Comparison of ENCODE assay signal across 15 cellular contexts in the genomic region with DNA sequence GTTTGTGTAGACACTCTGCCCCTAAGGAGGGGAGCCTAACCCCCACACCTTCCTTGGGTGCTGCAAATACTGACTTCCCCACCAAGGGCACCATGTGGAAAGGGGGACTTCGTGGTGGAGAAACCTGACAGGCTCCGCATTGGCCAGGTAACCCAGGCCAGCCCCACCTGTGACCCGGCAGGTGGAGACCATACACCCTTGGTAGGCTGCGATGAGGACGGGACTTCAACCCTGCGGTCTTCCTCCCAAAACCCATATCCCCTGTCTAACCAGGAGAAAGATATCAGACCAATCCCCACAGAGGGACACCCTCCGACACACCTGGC. TPM values are rescaled to one million over a fixed set of nuclear protein-coding genes. Genes with fewer than 3 reads are reported as not detected.
A peak's percentile ranks its signal among the peaks of the same experiment; 100 is the strongest.
DNase-seq lines count a peak whose midpoint lies in the region; ATAC-seq, FAIRE-seq and TF ChIP-seq lines count a peak whose summit lies in the region.
"Had no signal": no experiment of that assay in that cellular context is flagged by ENCODE, and none has a peak within 500 bp of the region (broad histone marks: within the 10 kb centered on the region; RNA-seq: fewer than 3 reads in every experiment).

No MANE protein-coding gene starts in this region.

- in situ Hi-C loops in HepG2 (cut with HindIII; ENCODE audit: extremely low pct_ligation_motif_present, low pct_unique_long_range_greater_than_20kb): no loop called here

- TF ChIP-seq EP300 in HepG2 (IDR thresholded peaks at IDR 0.05; ENCODE audit: low read depth in 2 of 2, low read length in 2 of 2) (no peak), HepG2 (CRISPR knock-in tag; IDR thresholded peaks at IDR 0.05; ENCODE audit: borderline replicate concordance) (no peak)

- ATAC-seq in HepG2: no peak
- no peak for ATAC-seq in right lobe of liver
- ATAC-seq in psoas muscle: no peak
- ATAC-seq in HG02970 (IDR thresholded peaks at IDR 0.05; ENCODE audit: low FRiP score, unreplicated experiment): no peak
- ATAC-seq: foreskin keratinocyte; stimulated activated naive CD8-positive, alpha-beta T cell treated with anti-CD3 and anti-CD28 coated beads, Interleukin-15, Interleukin-2, amounts not matched to agents 100 U/mL and 50 U/mL, for 24 hours had no signal

- no peak for DNase-seq in HepG2 (ENCODE audit: low spot score)
- no peak for DNase-seq in right lobe of liver
- DNase-seq in epithelial cell of prostate (ENCODE audit: low read depth, low spot score): no peak
- DNase-seq in psoas muscle: no peak
- DNase-seq in NCI-H226: no peak
- no peak for DNase-seq in D341Med (ENCODE audit: low spot score)
- no peak for DNase-seq in cerebellar cortex (ENCODE audit: low spot score)
- DNase-seq: activated gamma-delta T cell treated with Interleukin-2 at 50 U/mL for 16 hours; effector CD4-positive, alpha-beta T cell; H9; immature natural killer cell; stimulated activated naive CD8-positive, alpha-beta T cell treated with anti-CD3 and anti-CD28 coated beads, Interleukin-15, Interleukin-2, amounts not matched to agents 100 U/mL and 50 U/mL, for 24 hours had no signal

- H3K9ac ChIP-seq in HepG2 (ENCODE audit: insufficient read depth, low read depth, low read length): peak overlapping the region; percentile 18; the same call in 1 of the 2 replicates

- intact Hi-C loops in HepG2 (cut with micrococcal nuclease; ENCODE audit: unreplicated experiment): no loop called here
- intact Hi-C loops in right lobe of liver (cut with DNase I): no loop called here
- intact Hi-C loops in psoas muscle (cut with DNase I): loop anchor here in 1 of 2 donors (2.0 kb wide), 1 partner anchor 16 kb away; the partner anchor contains the start of gene CSNK1D

- no peak for FAIRE-seq in HepG2 (lab: Jason Lieb, UNC)

- peak overlapping the region; percentile 35 for H3K4me2 ChIP-seq in HepG2 (ENCODE audit: low read depth, low read length)

- no peaks in the 10 kb centered on the region for H3K9me3 ChIP-seq in HepG2 (ENCODE audit: low read length)
- H3K9me3 ChIP-seq in right lobe of liver: no peaks in the 10 kb centered on the region
- no peaks in the 10 kb centered on the region for H3K9me3 ChIP-seq in psoas muscle
- H3K9me3 ChIP-seq: mucosa of descending colon had no signal

- H3K36me3 ChIP-seq in HepG2 (replicated peaks in 1 of 2; ENCODE audit: control insufficient read depth in 1 of 2, insufficient read depth in 2 of 2, low read length in 2 of 2) (no peaks in the 10 kb centered on the region), right lobe of liver (no peaks in the 10 kb centered on the region), psoas muscle (ENCODE audit: insufficient read depth in 1 of 2, low read depth in 1 of 2) (no peaks in the 10 kb centered on the region)

- H3K4me1 ChIP-seq in HepG2 (ENCODE audit: insufficient read depth, low read length): peaks cover 67% of the 10 kb centered on the region
- H3K4me1 ChIP-seq in right lobe of liver: peaks cover 0 to 6% (median 2%) of the 10 kb centered on the region in 4 donors
- H3K4me1 ChIP-seq in psoas muscle: peaks cover 20% of the 10 kb centered on the region

- BruUV-seq in HepG2 (replicated peaks; lab: Mats Ljungman, UMichigan): TSS peak; percentile 74

- TF ChIP-seq CTCF in HepG2 (CRISPR knock-in tag; IDR thresholded peaks at IDR 0.05) (no peak), right lobe of liver (IDR thresholded peaks at IDR 0.05) (no peak), psoas muscle (IDR thresholded peaks at IDR 0.05) (no peak)

- 76% methylated on average over 7 of the region's 7 CpGs for WGBS in HepG2 (ENCODE audit: low lambda C conversion rate)
- no CpG with 5 or more reads among the region's 7 CpGs for WGBS in right lobe of liver (ENCODE audit: insufficient coverage, low coverage, low lambda C conversion rate, missing lambda C conversion rate)
- 86 to 93% (median 89%) methylated on average over 7 of the region's 7 CpGs for WGBS in psoas muscle, 3 donors

- H3K4me3 ChIP-seq in HepG2 (replicated peaks in 1 of 3; ENCODE audit: insufficient read depth in 1 of 3, low read depth in 2 of 3, low read length in 3 of 3) (no peak overlapping the region), right lobe of liver (no peak overlapping the region), psoas muscle (no peak overlapping the region)
- H3K4me3 ChIP-seq: mucosa of descending colon had no signal

- peak overlapping the region; percentile 49 for H3K27ac ChIP-seq in HepG2 (ENCODE audit: extremely low read length, insufficient read depth, low read length)
- no peak overlapping the region for H3K27ac ChIP-seq in right lobe of liver
- peak overlapping the region; percentile 100 for H3K27ac ChIP-seq in epithelial cell of prostate
- H3K27ac ChIP-seq in psoas muscle: peak overlapping the region; percentile 58

- no peaks in the 10 kb centered on the region for H4K20me1 ChIP-seq in HepG2 (ENCODE audit: insufficient read depth, low read length)

- POLR2A ChIA-PET in HepG2 (lab: Yijun Ruan, JAX): interaction anchor here (0.7 to 2.9 kb wide), 4 partner anchors 9 to 21 kb away, joined by 3 to 23 read pairs (median 9); partner anchors contain the start of gene CSNK1D

- H2AFZ ChIP-seq in HepG2 (ENCODE audit: low read length): no peak overlapping the region

- H3K79me2 ChIP-seq in HepG2 (ENCODE audit: insufficient read depth, low read length): peaks cover 5% of the 10 kb centered on the region

- TF ChIP-seq POLR2A in HepG2 (IDR thresholded peaks at IDR 0.05; ENCODE audit: insufficient read depth in 1 of 2, low read depth in 2 of 2, low read length in 2 of 2): no peak
- no peak for TF ChIP-seq POLR2A in right lobe of liver (IDR thresholded peaks at IDR 0.05)

- TF ChIP-seq RAD21 in HepG2 (CRISPR knock-in tag; IDR thresholded peaks at IDR 0.05): no peak

- CTCF ChIA-PET in HepG2 (lab: Yijun Ruan, JAX; ENCODE audit: low intra/inter-chr PET ratio, low total read pairs): no interaction called here

- H3K27me3 ChIP-seq in HepG2 (ENCODE audit: control insufficient read depth in 1 of 2, insufficient read depth in 2 of 2, low read length in 2 of 2) (peaks cover 0 to 3% of the 10 kb centered on the region in 2 experiments; a peak in 3 of 5 replicates), right lobe of liver (no peaks in the 10 kb centered on the region), psoas muscle (ENCODE audit: insufficient read depth in 3 of 3, low read length in 2 of 3) (no peaks in the 10 kb centered on the region)
- H3K27me3 ChIP-seq: foreskin keratinocyte had no signal

RNA-seq across cellular contexts. Expression of gene CSNK1D, which starts 15.1 kb away (rescaled TPM):
- total RNA-seq in HepG2 (2016; rRNA removed; fragmentation: Illumina TruSeq; extraction: Trizol) (28.4 and 31.5 TPM in 2 replicates), right lobe of liver (10 to 100 TPM; 32.7 to 73.0 (median 45.9) TPM), psoas muscle (100 to 1,000 TPM in 3 of 4 donors, 10 to 100 TPM in 1; 73.5 to 139 (median 116) TPM)
- total RNA-seq in HepG2 (2016; cell fraction: cytosol; rRNA removed; fragmentation: Illumina TruSeq; extraction: Trizol; ENCODE audit: low read depth): 19.2 and 20.4 TPM in 2 replicates
- 23.0 and 34.1 TPM in 2 replicates for total RNA-seq in HepG2 (2016; cell fraction: insoluble cytoplasmic fraction; rRNA removed; fragmentation: Illumina TruSeq; extraction: Trizol)
- 24.3 and 26.6 TPM in 2 replicates for total RNA-seq in HepG2 (2016; cell fraction: membrane; rRNA removed; fragmentation: Illumina TruSeq; extraction: Trizol)
- total RNA-seq in HepG2 (2016; cell fraction: nucleus; rRNA removed; fragmentation: Illumina TruSeq; extraction: Trizol): 42.8 and 45.6 TPM in 2 replicates
- polyA plus RNA-seq in HepG2 (2011; rRNA removed) (128 and 148 TPM in 2 replicates), psoas muscle (100 to 1,000 TPM in 1 of 3 donors, 10 to 100 TPM in 2; 74.3 to 124 (median 92.7) TPM)
- polyA plus RNA-seq in HepG2 (2011; cell fraction: cytosol; rRNA removed): 81.5 and 90.2 TPM in 2 replicates
- polyA plus RNA-seq in HepG2 (2011; cell fraction: nucleus; rRNA removed): 1,010 and 1,066 TPM in 2 replicates
- 164 and 234 TPM in 2 replicates for polyA plus RNA-seq in HepG2 (2012)
- polyA plus RNA-seq in HepG2 (2016; cell fraction: cytosol; fragmentation: Illumina TruSeq; extraction: Trizol; ENCODE audit: low read depth): 19.6 and 21.8 TPM in 2 replicates
- polyA plus RNA-seq in HepG2 (2016; cell fraction: insoluble cytoplasmic fraction; fragmentation: Illumina TruSeq; extraction: Trizol; ENCODE audit: low read depth): 71.8 and 89.7 TPM in 2 replicates
- polyA plus RNA-seq in HepG2 (2016; cell fraction: membrane; fragmentation: Illumina TruSeq; extraction: Trizol; ENCODE audit: low read depth): 40.8 and 42.7 TPM in 2 replicates
- polyA plus RNA-seq in HepG2 (2016; cell fraction: nucleus; fragmentation: Illumina TruSeq; extraction: Trizol; ENCODE audit: insufficient read depth, low read depth): 316 and 342 TPM in 2 replicates
- 78.0 and 103 TPM in 2 replicates for polyA minus RNA-seq in HepG2 (2011; rRNA and poly(A)+ RNA removed; ENCODE audit: low replicate concordance)
- polyA minus RNA-seq in HepG2 (2011; cell fraction: cytosol; rRNA and poly(A)+ RNA removed): 51.7 and 60.9 TPM in 2 replicates
- polyA minus RNA-seq in HepG2 (2011; cell fraction: nucleus; rRNA and poly(A)+ RNA removed): 117 and 118 TPM in 2 replicates

RNA-seq across cellular contexts. Expression of gene CD7, which starts 28.8 kb away (rescaled TPM):
- 29.7 and 67.6 TPM in 2 replicates for total RNA-seq in HepG2 (2016; rRNA removed; fragmentation: Illumina TruSeq; extraction: Trizol)
- 23.3 and 25.5 TPM in 2 replicates for total RNA-seq in HepG2 (2016; cell fraction: cytosol; rRNA removed; fragmentation: Illumina TruSeq; extraction: Trizol; ENCODE audit: low read depth)
- 24.7 and 74.3 TPM in 2 replicates for total RNA-seq in HepG2 (2016; cell fraction: insoluble cytoplasmic fraction; rRNA removed; fragmentation: Illumina TruSeq; extraction: Trizol)
- total RNA-seq in HepG2 (2016; cell fraction: membrane; rRNA removed; fragmentation: Illumina TruSeq; extraction: Trizol): 36.8 and 47.2 TPM in 2 replicates
- total RNA-seq in HepG2 (2016; cell fraction: nucleus; rRNA removed; fragmentation: Illumina TruSeq; extraction: Trizol): 53.2 and 64.7 TPM in 2 replicates
- 72.7 and 76.4 TPM in 2 replicates for polyA plus RNA-seq in HepG2 (2011; rRNA removed)
- polyA plus RNA-seq in HepG2 (2011; cell fraction: cytosol; rRNA removed): 34.4 and 89.4 TPM in 2 replicates
- polyA plus RNA-seq in HepG2 (2011; cell fraction: nucleus; rRNA removed): 127 and 155 TPM in 2 replicates
- 46.2 and 62.8 TPM in 2 replicates for polyA plus RNA-seq in HepG2 (2012)
- 56.5 and 63.8 TPM in 2 replicates for polyA plus RNA-seq in HepG2 (2016; cell fraction: cytosol; fragmentation: Illumina TruSeq; extraction: Trizol; ENCODE audit: low read depth)
- 56.7 and 68.4 TPM in 2 replicates for polyA plus RNA-seq in HepG2 (2016; cell fraction: insoluble cytoplasmic fraction; fragmentation: Illumina TruSeq; extraction: Trizol; ENCODE audit: low read depth)
- 78.3 and 78.6 TPM in 2 replicates for polyA plus RNA-seq in HepG2 (2016; cell fraction: membrane; fragmentation: Illumina TruSeq; extraction: Trizol; ENCODE audit: low read depth)
- polyA plus RNA-seq in HepG2 (2016; cell fraction: nucleus; fragmentation: Illumina TruSeq; extraction: Trizol; ENCODE audit: insufficient read depth, low read depth): 226 and 244 TPM in 2 replicates
- 43.3 TPM in 1 of 2 replicates, not detected in the other for polyA minus RNA-seq in HepG2 (2011; rRNA and poly(A)+ RNA removed; ENCODE audit: low replicate concordance)
- polyA minus RNA-seq in HepG2 (2011; cell fraction: cytosol; rRNA and poly(A)+ RNA removed): 31.0 and 32.1 TPM in 2 replicates
- polyA minus RNA-seq in HepG2 (2011; cell fraction: nucleus; rRNA and poly(A)+ RNA removed): 7.9 and 8.8 TPM in 2 replicates
- 1 to 10 TPM in 4 of 6 experiments, under 1 TPM in 2; 0.31 to 3.2 (median 1.3) TPM for total RNA-seq in right lobe of liver
- total RNA-seq in psoas muscle: under 1 TPM in 3 of 4 donors, not detected in 1; 0.18 to 0.81 (median 0.71) TPM
- under 1 TPM; 0.13 to 0.19 (median 0.16) TPM for polyA plus RNA-seq in psoas muscle
- total RNA-seq: foreskin keratinocyte had no signal
- polyA plus RNA-seq: foreskin keratinocyte had no signal

RNA-seq across cellular contexts. Expression of gene SECTM1, which starts 45.0 kb away (rescaled TPM):
- total RNA-seq in HepG2 (2016; rRNA removed; fragmentation: Illumina TruSeq; extraction: Trizol) (2.4 and 5.3 TPM in 2 replicates), right lobe of liver (1 to 10 TPM; 3.9 to 7.4 (median 5.8) TPM), psoas muscle (1 to 10 TPM; 1.2 to 2.3 (median 1.7) TPM)
- total RNA-seq in HepG2 (2016; cell fraction: cytosol; rRNA removed; fragmentation: Illumina TruSeq; extraction: Trizol; ENCODE audit: low read depth): 3.3 TPM in 2 replicates
- 3.0 and 5.5 TPM in 2 replicates for total RNA-seq in HepG2 (2016; cell fraction: insoluble cytoplasmic fraction; rRNA removed; fragmentation: Illumina TruSeq; extraction: Trizol)
- 3.8 and 5.6 TPM in 2 replicates for total RNA-seq in HepG2 (2016; cell fraction: membrane; rRNA removed; fragmentation: Illumina TruSeq; extraction: Trizol)
- total RNA-seq in HepG2 (2016; cell fraction: nucleus; rRNA removed; fragmentation: Illumina TruSeq; extraction: Trizol): 6.9 and 7.3 TPM in 2 replicates
- polyA plus RNA-seq in HepG2 (2011; rRNA removed) (3.5 and 4.2 TPM in 2 replicates), psoas muscle (1 to 10 TPM in 2 of 3 donors, under 1 TPM in 1; 0.70 to 1.2 (median 1.0) TPM)
- polyA plus RNA-seq in HepG2 (2011; cell fraction: cytosol; rRNA removed): 2.7 and 4.2 TPM in 2 replicates
- polyA plus RNA-seq in HepG2 (2011; cell fraction: nucleus; rRNA removed): 6.7 and 7.1 TPM in 2 replicates
- 5.0 and 7.2 TPM in 2 replicates for polyA plus RNA-seq in HepG2 (2012)
- polyA plus RNA-seq in HepG2 (2016; cell fraction: cytosol; fragmentation: Illumina TruSeq; extraction: Trizol; ENCODE audit: low read depth): 2.6 and 3.4 TPM in 2 replicates
- polyA plus RNA-seq in HepG2 (2016; cell fraction: insoluble cytoplasmic fraction; fragmentation: Illumina TruSeq; extraction: Trizol; ENCODE audit: low read depth): 4.0 and 4.2 TPM in 2 replicates
- polyA plus RNA-seq in HepG2 (2016; cell fraction: membrane; fragmentation: Illumina TruSeq; extraction: Trizol; ENCODE audit: low read depth): 4.3 and 4.7 TPM in 2 replicates
- 5.1 and 5.5 TPM in 2 replicates for polyA plus RNA-seq in HepG2 (2016; cell fraction: nucleus; fragmentation: Illumina TruSeq; extraction: Trizol; ENCODE audit: insufficient read depth, low read depth)
- 8.8 and 15.0 TPM in 2 replicates for polyA minus RNA-seq in HepG2 (2011; rRNA and poly(A)+ RNA removed; ENCODE audit: low replicate concordance)
- polyA minus RNA-seq in HepG2 (2011; cell fraction: cytosol; rRNA and poly(A)+ RNA removed): 1.9 and 2.6 TPM in 2 replicates
- 5.0 and 7.3 TPM in 2 replicates for polyA minus RNA-seq in HepG2 (2011; cell fraction: nucleus; rRNA and poly(A)+ RNA removed)

RNA-seq across cellular contexts. Expression of gene SLC16A3, which starts 59.7 kb away (rescaled TPM):
- total RNA-seq in HepG2 (2016; rRNA removed; fragmentation: Illumina TruSeq; extraction: Trizol): 99.9 and 242 TPM in 2 replicates
- 51.0 and 61.4 TPM in 2 replicates for total RNA-seq in HepG2 (2016; cell fraction: cytosol; rRNA removed; fragmentation: Illumina TruSeq; extraction: Trizol; ENCODE audit: low read depth)
- total RNA-seq in HepG2 (2016; cell fraction: insoluble cytoplasmic fraction; rRNA removed; fragmentation: Illumina TruSeq; extraction: Trizol): 83.6 and 248 TPM in 2 replicates
- total RNA-seq in HepG2 (2016; cell fraction: membrane; rRNA removed; fragmentation: Illumina TruSeq; extraction: Trizol): 88.3 and 97.4 TPM in 2 replicates
- 164 and 200 TPM in 2 replicates for total RNA-seq in HepG2 (2016; cell fraction: nucleus; rRNA removed; fragmentation: Illumina TruSeq; extraction: Trizol)
- polyA plus RNA-seq in HepG2 (2011; rRNA removed): 349 and 598 TPM in 2 replicates
- 384 and 554 TPM in 2 replicates for polyA plus RNA-seq in HepG2 (2011; cell fraction: cytosol; rRNA removed)
- 293 and 327 TPM in 2 replicates for polyA plus RNA-seq in HepG2 (2011; cell fraction: nucleus; rRNA removed)
- polyA plus RNA-seq in HepG2 (2012): 348 and 404 TPM in 2 replicates
- polyA plus RNA-seq in HepG2 (2016; cell fraction: cytosol; fragmentation: Illumina TruSeq; extraction: Trizol; ENCODE audit: low read depth): 38.7 and 40.7 TPM in 2 replicates
- polyA plus RNA-seq in HepG2 (2016; cell fraction: insoluble cytoplasmic fraction; fragmentation: Illumina TruSeq; extraction: Trizol; ENCODE audit: low read depth): 95.9 and 111 TPM in 2 replicates
- 61.0 and 65.9 TPM in 2 replicates for polyA plus RNA-seq in HepG2 (2016; cell fraction: membrane; fragmentation: Illumina TruSeq; extraction: Trizol; ENCODE audit: low read depth)
- polyA plus RNA-seq in HepG2 (2016; cell fraction: nucleus; fragmentation: Illumina TruSeq; extraction: Trizol; ENCODE audit: insufficient read depth, low read depth): 334 and 368 TPM in 2 replicates
- 181 and 1,731 TPM in 2 replicates for polyA minus RNA-seq in HepG2 (2011; rRNA and poly(A)+ RNA removed; ENCODE audit: low replicate concordance)
- polyA minus RNA-seq in HepG2 (2011; cell fraction: cytosol; rRNA and poly(A)+ RNA removed): 365 and 408 TPM in 2 replicates
- polyA minus RNA-seq in HepG2 (2011; cell fraction: nucleus; rRNA and poly(A)+ RNA removed): 137 and 145 TPM in 2 replicates
- 10 to 100 TPM in 2 of 6 experiments, 1 to 10 TPM in 4; 4.1 to 34.0 (median 7.3) TPM for total RNA-seq in right lobe of liver
- 100 to 1,000 TPM in 2 of 4 donors, 10 to 100 TPM in 2; 18.6 to 182 (median 70.1) TPM for total RNA-seq in psoas muscle
- polyA plus RNA-seq in psoas muscle: 100 to 1,000 TPM; 102 to 263 (median 128) TPM

Comparison
In these comparisons a context has a peak if more than half of its experiments do, and no peak if none do; other contexts are left out.
1. H3K27ac ChIP-seq: peak in HepG2 (single experiment), epithelial cell of prostate (single experiment) and psoas muscle (single experiment); none in right lobe of liver (0 of 3).
2. RNA of gene CD7, which starts 28.8 kb away (total RNA-seq): 23.3 to 74.3 TPM in HepG2; 0.31 to 3.2 TPM in right lobe of liver and 0.18 to 0.81 TPM in psoas muscle; every median in the first group is over 4 times any median in the second.